Comparison of ENCODE assay signal across 18 cellular contexts in genomic region chr4:55173580-55173979, GRCh38. TPM values are rescaled to one million over a fixed set of nuclear protein-coding genes. Genes with fewer than 3 reads are reported as not detected.
DNase-seq lines count a peak whose midpoint lies in the region; ATAC-seq, FAIRE-seq and TF ChIP-seq lines count a peak whose summit lies in the region.
"Had no signal": no experiment of that assay in that cellular context is flagged by ENCODE, and none has a peak within 500 bp of the region (broad histone marks: within the 10 kb centered on the region; RNA-seq: fewer than 3 reads in every experiment).

No MANE protein-coding gene starts in this region.

- no peak overlapping the region for H4K8ac ChIP-seq in mesenchymal stem cell (ENCODE audit: low read length)

- no TSS peak for BruUV-seq in endothelial cell of umbilical vein (replicated peaks; lab: Mats Ljungman, UMichigan)

- DNase-seq in AG08395 (ENCODE audit: low spot score) (peak; percentile 47), NCI-H226 (peak; percentile 58), endothelial cell of umbilical vein (ENCODE audit: low read depth, low spot score) (peak; percentile 74), mesenchymal stem cell (peak; percentile 73), NCI-H526 treated with DMSO at 0.1 percent for 48 hours (lab: John Stamatoyannopoulos, UW) (no peak)
- DNase-seq: activated CD8-positive, alpha-beta T cell treated with anti-CD3 and anti-CD28 coated beads, Interleukin-2, amount 10 ng/mL, durations not matched to agents 7 days and 5 days; activated effector memory CD4-positive, alpha-beta T cell treated with Interleukin-2 at 50 U/mL for 16 hours; AML-193; body of pancreas; midbrain; NCI-H1694; SHP77; upper lobe of left lung had no signal

- peaks cover 10% of the 10 kb centered on the region for H3K79me2 ChIP-seq in endothelial cell of umbilical vein (ENCODE audit: control insufficient read depth, insufficient read depth, low read length)

- TF ChIP-seq POLR2A in endothelial cell of umbilical vein (IDR thresholded peaks at IDR 0.05; ENCODE audit: low read depth, low read length) = no peak

- no peaks in the 10 kb centered on the region for H3K79me1 ChIP-seq in mesenchymal stem cell (replicated peaks; ENCODE audit: low read length, poor library complexity, severe bottlenecking)

- no peak overlapping the region for H3K14ac ChIP-seq in mesenchymal stem cell (ENCODE audit: low read length in 2 of 2)

- H3K4ac ChIP-seq in mesenchymal stem cell (ENCODE audit: low read depth in 1 of 2, low read length in 2 of 2) = no peak overlapping the region

- no peak overlapping the region for H2AK5ac ChIP-seq in mesenchymal stem cell (ENCODE audit: low read length, severe bottlenecking)

- no peak for TF ChIP-seq CTCF in endothelial cell of umbilical vein (IDR thresholded peaks at IDR 0.05; ENCODE audit: extremely low read depth in 1 of 2, insufficient read depth in 1 of 2, low read depth in 1 of 2, low read length in 2 of 2)

- H4K20me1 ChIP-seq in endothelial cell of umbilical vein (replicated peaks; ENCODE audit: control insufficient read depth, extremely low read depth, insufficient read depth, low read length) = no peaks in the 10 kb centered on the region

- no peak overlapping the region for H2BK15ac ChIP-seq in mesenchymal stem cell (ENCODE audit: low read depth, poor library complexity, severe bottlenecking)

- no CpG with 5 or more reads among the region's 1 CpG for WGBS in mesenchymal stem cell

- H3K36me3 ChIP-seq in endothelial cell of umbilical vein (ENCODE audit: control insufficient read depth in 2 of 2, extremely low read depth in 1 of 2, insufficient read depth in 2 of 2, low read length in 2 of 2) (no peaks in the 10 kb centered on the region), mesenchymal stem cell (ENCODE audit: control insufficient read depth in 1 of 2, insufficient read depth in 2 of 2, low read depth in 1 of 2, low read length in 2 of 2) (no peaks in the 10 kb centered on the region)
- H3K36me3 ChIP-seq: upper lobe of left lung had no signal

- H3K4me1 ChIP-seq in endothelial cell of umbilical vein (ENCODE audit: control insufficient read depth, extremely low read depth, insufficient read depth, low read length) (peaks cover 65% of the 10 kb centered on the region), mesenchymal stem cell (ENCODE audit: control insufficient read depth, insufficient read depth, low read depth, low read length) (peaks cover 9% of the 10 kb centered on the region)
- H3K4me1 ChIP-seq: body of pancreas had no signal

- H2BK120ac ChIP-seq in mesenchymal stem cell (ENCODE audit: low read depth, low read length) = no peak overlapping the region

- CTCF ChIA-PET in endothelial cell of umbilical vein (lab: Charles Lee) = interaction anchor here (1.0 to 6.1 kb wide), 7 partner anchors 11 to 147 kb away, joined by 3 to 72 read pairs (median 6); no protein-coding TSS in a partner anchor

- H2BK5ac ChIP-seq in mesenchymal stem cell (ENCODE audit: low read depth, low read length, poor library complexity, severe bottlenecking) = no peak overlapping the region

- H3K4me2 ChIP-seq in endothelial cell of umbilical vein (ENCODE audit: insufficient read depth, low read length) = peak overlapping the region; percentile 91
- H3K4me2 ChIP-seq in mesenchymal stem cell (ENCODE audit: low read length, poor library complexity, severe bottlenecking) = no peak overlapping the region

- no peak overlapping the region for H2BK12ac ChIP-seq in mesenchymal stem cell (ENCODE audit: low read length in 2 of 2)

- FAIRE-seq in endothelial cell of umbilical vein (lab: Jason Lieb, UNC) = peak; percentile 81
- FAIRE-seq: endometrium, TTC549 had no signal

- H3K18ac ChIP-seq in mesenchymal stem cell (ENCODE audit: low read depth in 1 of 2, low read length in 2 of 2) = peak overlapping the region in 1 of 2 experiments; percentile 6

- H3K9ac ChIP-seq in endothelial cell of umbilical vein (replicated peaks; ENCODE audit: extremely low read depth, insufficient read depth, low read length) (peak overlapping the region; percentile 95), mesenchymal stem cell (ENCODE audit: low read length) (peak overlapping the region; percentile 23)

- H3K23ac ChIP-seq in mesenchymal stem cell (ENCODE audit: low read length in 2 of 2) = no peak overlapping the region

- H3K9me3 ChIP-seq in endothelial cell of umbilical vein (replicated peaks; ENCODE audit: control insufficient read depth, insufficient read depth, low read length) (no peaks in the 10 kb centered on the region), mesenchymal stem cell (ENCODE audit: control insufficient read depth, low read length) (no peaks in the 10 kb centered on the region)
- H3K9me3 ChIP-seq: body of pancreas, upper lobe of left lung had no signal

- H2AFZ ChIP-seq in endothelial cell of umbilical vein (ENCODE audit: low read depth, low read length) (no peak overlapping the region), mesenchymal stem cell (ENCODE audit: low read depth, low read length) (no peak overlapping the region)

- H3K4me3 ChIP-seq in endothelial cell of umbilical vein (replicated peaks in 1 of 3; ENCODE audit: insufficient read depth in 1 of 3, low read depth in 1 of 3, low read length in 3 of 3) (no peak overlapping the region), mesenchymal stem cell (ENCODE audit: insufficient read depth in 1 of 2, low read depth in 1 of 2, low read length in 2 of 2) (no peak overlapping the region)
- H3K4me3 ChIP-seq: body of pancreas, upper lobe of left lung had no signal

- dilution Hi-C loops in endothelial cell of umbilical vein (cut with MboI; ENCODE audit: extremely low pct_ligation_motif_present, low sequenced_read_pairs) = no loop called here

- H3K27ac ChIP-seq in endothelial cell of umbilical vein (ENCODE audit: insufficient read depth, low read depth, low read length) (peak overlapping the region; percentile 100), mesenchymal stem cell (ENCODE audit: low read length, poor library complexity, severe bottlenecking) (no peak overlapping the region)
- H3K27ac ChIP-seq: body of pancreas had no signal

- POLR2A ChIA-PET in endothelial cell of umbilical vein (lab: Charles Lee) = interaction anchor here (0.8 to 2.1 kb wide), 4 partner anchors 11 to 66 kb away, joined by 4 to 11 read pairs (median 5); partner anchors contain the start of gene KDR

- no peaks in the 10 kb centered on the region for H3K9me1 ChIP-seq in endothelial cell of umbilical vein (replicated peaks; ENCODE audit: control insufficient read depth, extremely low read depth, insufficient read depth, low read length)

- no peak overlapping the region for H4K91ac ChIP-seq in mesenchymal stem cell (ENCODE audit: low read length)

- intact Hi-C loops in endothelial cell of umbilical vein (cut with micrococcal nuclease) = loop anchor here (2.0 kb wide), 1 partner anchor 147 kb away; no protein-coding TSS in a partner anchor

- H3K27me3 ChIP-seq in endothelial cell of umbilical vein (ENCODE audit: control insufficient read depth in 2 of 2, insufficient read depth in 2 of 2, low read length in 2 of 2) (no peaks in the 10 kb centered on the region), mesenchymal stem cell (ENCODE audit: control insufficient read depth in 1 of 2, insufficient read depth in 1 of 2, low read length in 2 of 2) (no peaks in the 10 kb centered on the region)
- H3K27me3 ChIP-seq: body of pancreas, upper lobe of left lung had no signal

- ATAC-seq in SK-N-SH treated with all-trans-retinoic acid at 6 μM for 48 hours (no peak), GM19395 (IDR thresholded peaks at IDR 0.05; ENCODE audit: unreplicated experiment) (no peak), GM21360 (IDR thresholded peaks at IDR 0.05; ENCODE audit: unreplicated experiment) (no peak)
- ATAC-seq: activated CD8-positive, alpha-beta T cell treated with anti-CD3 and anti-CD28 coated beads, Interleukin-2, amount 10 ng/mL, durations not matched to agents 7 days and 5 days; body of pancreas had no signal

TF ChIP-seq in endothelial cell of umbilical vein, 7 proteins besides CTCF, POLR2A, EP300 and RAD21 (continues in another document):
- no peak for TF ChIP-seq EZH2 (IDR thresholded peaks at IDR 0.05; ENCODE audit: borderline replicate concordance, low read depth, low read length, severe bottlenecking)
- TF ChIP-seq JUN (IDR thresholded peaks at IDR 0.05; ENCODE audit: borderline replicate concordance, insufficient read depth, insufficient read length, low read depth) = peak; percentile 77
- TF ChIP-seq MYC (IDR thresholded peaks at IDR 0.05; ENCODE audit: low read depth, low read length) = no peak
- TF ChIP-seq POLR2AphosphoS5 (IDR thresholded peaks at IDR 0.05; ENCODE audit: insufficient read depth, low read depth, low read length) = no peak
- TF ChIP-seq FOS (IDR thresholded peaks at IDR 0.05; ENCODE audit: borderline replicate concordance, insufficient read depth, low read length) = peak; percentile 85
- TF ChIP-seq GATA2 (IDR thresholded peaks at IDR 0.05; ENCODE audit: insufficient read depth, insufficient read length, low read depth, low read length) = no peak

TF ChIP-seq in SK-N-SH treated with all-trans-retinoic acid at 6 μM for 48 hours, 23 proteins besides CTCF, POLR2A, EP300 and RAD21 (continues in another document):
- TF ChIP-seq ZNF565 (CRISPR knock-in tag; conservative IDR thresholded peaks at IDR 0.05; ENCODE audit: low read depth) = no peak
- no peak for TF ChIP-seq ISL1 (CRISPR knock-in tag; IDR thresholded peaks at IDR 0.05)
- no peak for TF ChIP-seq SNAI2 (CRISPR knock-in tag; IDR thresholded peaks at IDR 0.05)
- TF ChIP-seq ZFP30 (CRISPR knock-in tag; IDR thresholded peaks at IDR 0.05) = no peak
- TF ChIP-seq ZNF70 (CRISPR knock-in tag; IDR thresholded peaks at IDR 0.05) = no peak
- TF ChIP-seq ZFP3 (CRISPR knock-in tag; IDR thresholded peaks at IDR 0.05) = no peak
- TF ChIP-seq ESRRG (CRISPR knock-in tag; IDR thresholded peaks at IDR 0.05) = no peak

RNA-seq across cellular contexts. Expression of gene KDR, which starts 48.2 kb away (rescaled TPM):
- 139 and 145 TPM in 2 replicates for total RNA-seq in endothelial cell of umbilical vein
- 65.8 and 80.5 TPM in 2 replicates for polyA plus RNA-seq in endothelial cell of umbilical vein
- 64.9 TPM in 2 replicates for polyA plus RNA-seq in endothelial cell of umbilical vein (2011; cell fraction: cytosol; rRNA removed)
- 157 and 176 TPM in 2 replicates for polyA plus RNA-seq in endothelial cell of umbilical vein (2011; cell fraction: nucleus; rRNA removed)
- 59.2 and 89.6 TPM in 2 replicates for polyA plus RNA-seq in endothelial cell of umbilical vein (2012)
- polyA minus RNA-seq in endothelial cell of umbilical vein = 280 and 307 TPM in 2 replicates
- not detected for polyA minus RNA-seq in endothelial cell of umbilical vein (2011; cell fraction: cytosol; rRNA and poly(A)+ RNA removed)
- 133 and 202 TPM in 2 replicates for polyA minus RNA-seq in endothelial cell of umbilical vein (2011; cell fraction: nucleus; rRNA and poly(A)+ RNA removed)
- polyA plus RNA-seq in mesenchymal stem cell (2013, experiment 1 of 2) = 1.7 TPM
- 1.5 TPM for polyA plus RNA-seq in mesenchymal stem cell (2013, experiment 2 of 2)
- total RNA-seq: activated CD8-positive, alpha-beta T cell treated with anti-CD3 and anti-CD28 coated beads, Interleukin-2, amount 10 ng/mL, durations not matched to agents 7 days and 5 days had no signal
